ENCODE assay signal across 26 cellular contexts in the genomic region with DNA sequence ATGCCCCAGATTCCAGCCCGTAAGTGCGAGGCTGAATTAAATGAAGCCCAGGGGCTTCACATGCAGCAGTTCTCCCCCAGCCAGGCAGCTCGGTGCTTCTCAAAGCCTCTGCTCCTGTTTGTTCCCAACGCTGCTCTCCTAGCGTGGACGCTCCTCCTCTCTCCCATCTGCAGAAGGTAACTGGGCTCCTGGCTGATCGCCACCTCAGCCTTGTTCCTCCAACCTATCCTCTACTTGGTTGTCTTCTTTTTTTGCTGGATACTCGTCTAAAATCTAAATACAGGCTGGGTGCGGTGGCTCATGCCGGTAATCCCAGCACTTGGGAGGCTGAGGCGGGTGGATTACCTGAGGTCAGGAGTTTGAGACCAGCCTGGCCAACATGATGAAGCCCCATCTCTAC.
"Had no signal": no experiment of that assay in that cellular context is flagged by ENCODE, and none has a peak within 500 bp of the region (broad histone marks: within the 10 kb centered on the region; RNA-seq: fewer than 3 reads in every experiment).

No MANE protein-coding gene starts in this region.

- H3K27ac Mint-ChIP-seq: naive thymus-derived CD8-positive, alpha-beta T cell; nephron; stimulated activated memory B cell treated with anti-CD40 and anti-IgM and Interleukin-4, amounts not matched to agents 10 μg/mL and 1 μg/mL and 100 μg/mL, for 72 hours had no signal

- H3K27ac ChIP-seq: left lung, lower lobe of right lung, parathyroid adenoma, psoas muscle, right lobe of liver, tibial nerve, upper lobe of left lung, vagina had no signal

- H3K79me2 ChIP-seq: parathyroid adenoma had no signal

- H3K36me3 Mint-ChIP-seq: naive thymus-derived CD8-positive, alpha-beta T cell; stimulated activated memory B cell treated with anti-CD40 and anti-IgM and Interleukin-4, amounts not matched to agents 10 μg/mL and 1 μg/mL and 100 μg/mL, for 72 hours had no signal

- H3K4me1 ChIP-seq: left lung, lower lobe of right lung, parathyroid adenoma, psoas muscle, right lobe of liver, tibial nerve, upper lobe of left lung, vagina had no signal

- H3K9me3 ChIP-seq: left lung, lower lobe of right lung, psoas muscle, right lobe of liver, tibial nerve, upper lobe of left lung, vagina had no signal

- H3K4me2 ChIP-seq: smooth muscle cell had no signal

- H3K9ac ChIP-seq: parathyroid adenoma had no signal

- H3K4me3 ChIP-seq: left lung, lower lobe of right lung, psoas muscle, right lobe of liver, smooth muscle cell, tibial nerve, upper lobe of left lung, vagina had no signal

- DNase-seq: hippocampal formation; kidney; left colon; left lung; lower lobe of right lung; mammary epithelial cell; mesenchymal stem cell; naive thymus-derived CD8-positive, alpha-beta T cell; nucleus accumbens; psoas muscle; right lobe of liver; stimulated activated CD4-positive, alpha-beta T cell treated with anti-CD3 and anti-CD28 coated beads, Interleukin-1b, Interleukin-23, amount 100 ng/mL, for 48 hours; stimulated activated CD4-positive, alpha-beta T cell treated with anti-CD3 and anti-CD28 coated beads, Interleukin-2, amount 100 ng/mL, for 48 hours; stimulated activated CD4-positive, alpha-beta T cell treated with anti-CD3 and anti-CD28 coated beads, Interleukin-4, amount 100 ng/mL, for 4 hours; stimulated activated CD8-positive, alpha-beta memory T cell treated with anti-CD3 and anti-CD28 coated beads, Interleukin-4, amount 100 ng/mL, for 48 hours; stimulated activated naive CD4-positive, alpha-beta T cell treated with Interleukin-2 at 50 U/mL for 16 hours; stimulated activated naive CD8-positive, alpha-beta T cell treated with anti-CD3 and anti-CD28 coated beads, Interleukin-15, amount 100 ng/mL, for 72 hours; substantia nigra; upper lobe of left lung had no signal

- H2AFZ ChIP-seq: parathyroid adenoma had no signal

- FAIRE-seq: kidney had no signal

- H3K4me1 Mint-ChIP-seq: nephron; neural crest cell; stimulated activated naive CD8-positive, alpha-beta T cell treated with anti-CD3 and anti-CD28 coated beads, Interleukin-15, amount 100 ng/mL, for 72 hours had no signal

- H3K4me3 Mint-ChIP-seq: naive thymus-derived CD8-positive, alpha-beta T cell; nephron; neural crest cell; stimulated activated memory B cell treated with anti-CD40 and anti-IgM and Interleukin-4, amounts not matched to agents 10 μg/mL and 1 μg/mL and 100 μg/mL, for 72 hours; stimulated activated naive CD8-positive, alpha-beta T cell treated with anti-CD3 and anti-CD28 coated beads, Interleukin-15, amount 100 ng/mL, for 72 hours had no signal

- H3K27me3 ChIP-seq: left lung, right lobe of liver, tibial nerve, upper lobe of left lung, vagina had no signal

- H3K27me3 Mint-ChIP-seq: naive thymus-derived CD8-positive, alpha-beta T cell; stimulated activated memory B cell treated with anti-CD40 and anti-IgM and Interleukin-4, amounts not matched to agents 10 μg/mL and 1 μg/mL and 100 μg/mL, for 72 hours had no signal

- H3K9me3 Mint-ChIP-seq: naive thymus-derived CD8-positive, alpha-beta T cell; nephron; neural crest cell; stimulated activated memory B cell treated with anti-CD40 and anti-IgM and Interleukin-4, amounts not matched to agents 10 μg/mL and 1 μg/mL and 100 μg/mL, for 72 hours; stimulated activated naive CD8-positive, alpha-beta T cell treated with anti-CD3 and anti-CD28 coated beads, Interleukin-15, amount 100 ng/mL, for 72 hours had no signal
